Comparison of ENCODE assay signal across 18 cellular contexts in the genomic region with DNA sequence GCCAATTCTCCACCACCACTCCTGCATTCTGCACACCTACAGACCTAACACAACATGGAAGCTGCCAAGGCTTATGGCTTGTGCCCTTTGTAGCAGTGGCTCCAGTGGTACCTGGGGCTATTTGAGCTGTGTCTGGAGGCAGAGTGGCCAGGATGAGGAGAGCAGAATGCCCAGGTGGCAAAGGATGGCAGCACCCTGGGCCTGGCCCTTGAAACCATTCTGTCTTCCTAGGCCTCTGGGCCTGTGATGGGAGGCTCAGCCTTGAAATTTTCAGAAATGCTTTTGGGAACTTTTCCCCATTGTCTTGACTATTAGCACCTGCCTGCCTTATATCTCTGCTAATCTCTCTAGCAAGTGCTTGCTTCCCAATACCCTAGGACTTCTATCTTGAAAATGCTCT.
DNase-seq lines count a peak whose midpoint lies in the region; ATAC-seq and TF ChIP-seq lines count a peak whose summit lies in the region.
"Had no signal": no experiment of that assay in that cellular context is flagged by ENCODE, and none has a peak within 500 bp of the region (broad histone marks: within the 10 kb centered on the region; RNA-seq: fewer than 3 reads in every experiment).

No MANE protein-coding gene starts in this region.

- H3K4me1 Mint-ChIP-seq in GM23338: peaks cover 25% of the 10 kb centered on the region
- no peaks in the 10 kb centered on the region for H3K4me1 Mint-ChIP-seq in stimulated activated effector memory CD8-positive, alpha-beta T cell treated with anti-CD3 and anti-CD28 coated beads, Interleukin-12 subunit alpha, Interleukin-12 subunit beta, amount 100 ng/mL, for 72 hours
- H3K4me1 Mint-ChIP-seq: CD14-positive monocyte; CD4-positive, alpha-beta memory T cell; CD4-positive, CD25-positive, alpha-beta regulatory T cell; CD8-positive, alpha-beta memory T cell had no signal

- no peak overlapping the region for H2AFZ ChIP-seq in GM23338

- H3K27me3 Mint-ChIP-seq in GM23338 (ENCODE audit: insufficient read depth, low read depth, poor library complexity): no peaks in the 10 kb centered on the region
- H3K27me3 Mint-ChIP-seq: CD4-positive, alpha-beta memory T cell; CD8-positive, alpha-beta memory T cell had no signal

- POLR2A ChIA-PET in HEK293 (lab: Yijun Ruan, JAX): no interaction called here

- TF ChIP-seq CTCF in GM23338 (conservative IDR thresholded peaks at IDR 0.05; ENCODE audit: low read depth in 2 of 2): no peak
- TF ChIP-seq CTCF in HEK293 (tag by site-specific recombination; IDR thresholded peaks at IDR 0.05): no peak

- H3K27me3 ChIP-seq in GM23338 (ENCODE audit: insufficient read depth): no peaks in the 10 kb centered on the region
- H3K27me3 ChIP-seq: BE2C, BLaER1 had no signal

- DNase-seq in GM23338 (ENCODE audit: low spot score): no peak
- no peak for DNase-seq in stimulated activated effector memory CD8-positive, alpha-beta T cell treated with anti-CD3 and anti-CD28 coated beads, Interleukin-12 subunit alpha, Interleukin-12 subunit beta, amount 100 ng/mL, for 72 hours (ENCODE audit: low spot score in 2 of 2)
- no peak for DNase-seq in stimulated activated CD8-positive, alpha-beta memory T cell treated with anti-CD3 and anti-CD28 coated beads, Interleukin-4, amount 100 ng/mL, for 48 hours
- DNase-seq: 8988T; ACHN; BE2C; C1 segment of cervical spinal cord; CD4-positive, alpha-beta memory T cell; CD4-positive, CD25-positive, alpha-beta regulatory T cell; CD8-positive, alpha-beta memory T cell; COR-L47; DMS 273 treated with DMSO at 0.1 percent for 48 hours; DMS79 treated with DMSO at 0.1 percent for 48 hours; GF-D8 had no signal

- H3K4me2 ChIP-seq in GM23338: no peak overlapping the region
- H3K4me2 ChIP-seq: BLaER1 had no signal

- H3F3A ChIP-seq in GM23338 (replicated peaks; ENCODE audit: low read depth): no peaks in the 10 kb centered on the region

- H3K27ac ChIP-seq in GM23338 (ENCODE audit: low read depth) (no peak overlapping the region), HEK293 (ENCODE audit: extremely low read depth, low read depth, low read length) (no peak overlapping the region)
- H3K27ac ChIP-seq: BLaER1 had no signal

- 0 out of 2 replicates have a peak overlapping the region, but pooled peaks have one; percentile 30 for H3K27ac Mint-ChIP-seq in GM23338
- H3K27ac Mint-ChIP-seq in stimulated activated effector memory CD8-positive, alpha-beta T cell treated with anti-CD3 and anti-CD28 coated beads, Interleukin-12 subunit alpha, Interleukin-12 subunit beta, amount 100 ng/mL, for 72 hours: no peak overlapping the region
- H3K27ac Mint-ChIP-seq: CD14-positive monocyte; CD4-positive, alpha-beta memory T cell; CD4-positive, CD25-positive, alpha-beta regulatory T cell; CD8-positive, alpha-beta memory T cell had no signal

- H3K9me2 ChIP-seq in GM23338 (ENCODE audit: insufficient read depth): no peaks in the 10 kb centered on the region; the same call in 1 of the 2 replicates

- peaks cover 27% of the 10 kb centered on the region for H3K4me1 ChIP-seq in GM23338 (ENCODE audit: insufficient read depth)
- H3K4me1 ChIP-seq in HEK293 (ENCODE audit: control insufficient read depth, insufficient read depth, low read length): no peaks in the 10 kb centered on the region
- H3K4me1 ChIP-seq: BE2C had no signal

- CTCF ChIA-PET in HEK293 (lab: Yijun Ruan, JAX): no interaction called here

- H3K4me3 ChIP-seq in GM23338: no peak overlapping the region
- H3K4me3 ChIP-seq in HEK293 (ENCODE audit: low read depth, low read length): no peak overlapping the region
- H3K4me3 ChIP-seq: BLaER1 had no signal

- peaks cover 37% of the 10 kb centered on the region for H3K36me3 Mint-ChIP-seq in GM23338 (ENCODE audit: low read depth)
- no peaks in the 10 kb centered on the region for H3K36me3 Mint-ChIP-seq in stimulated activated effector memory CD8-positive, alpha-beta T cell treated with anti-CD3 and anti-CD28 coated beads, Interleukin-12 subunit alpha, Interleukin-12 subunit beta, amount 100 ng/mL, for 72 hours
- H3K36me3 Mint-ChIP-seq: CD14-positive monocyte; CD4-positive, alpha-beta memory T cell; CD4-positive, CD25-positive, alpha-beta regulatory T cell; CD8-positive, alpha-beta memory T cell had no signal

- no peaks in the 10 kb centered on the region for H3K9me3 ChIP-seq in HEK293 (ENCODE audit: control insufficient read depth, insufficient read depth, low read depth, low read length)
- H3K9me3 ChIP-seq: BE2C had no signal

- no peaks in the 10 kb centered on the region for H4K20me1 ChIP-seq in GM23338 (replicated peaks; ENCODE audit: insufficient read depth)
- H4K20me1 ChIP-seq: BLaER1 had no signal

- H3K9me3 Mint-ChIP-seq in GM23338: peaks cover 37% of the 10 kb centered on the region
- H3K9me3 Mint-ChIP-seq in stimulated activated effector memory CD8-positive, alpha-beta T cell treated with anti-CD3 and anti-CD28 coated beads, Interleukin-12 subunit alpha, Interleukin-12 subunit beta, amount 100 ng/mL, for 72 hours: no peaks in the 10 kb centered on the region

- peaks cover 16% of the 10 kb centered on the region; the same call in 1 of the 2 replicates for H3K36me3 ChIP-seq in GM23338 (ENCODE audit: insufficient read depth)
- no peaks in the 10 kb centered on the region for H3K36me3 ChIP-seq in HEK293 (ENCODE audit: control insufficient read depth in 2 of 2, insufficient read depth in 1 of 2, low read length in 2 of 2)
- H3K36me3 ChIP-seq: BE2C, BLaER1 had no signal

- no peak overlapping the region for H3K4me3 Mint-ChIP-seq in GM23338
- no peak overlapping the region for H3K4me3 Mint-ChIP-seq in stimulated activated effector memory CD8-positive, alpha-beta T cell treated with anti-CD3 and anti-CD28 coated beads, Interleukin-12 subunit alpha, Interleukin-12 subunit beta, amount 100 ng/mL, for 72 hours
- H3K4me3 Mint-ChIP-seq: CD14-positive monocyte; CD4-positive, alpha-beta memory T cell; CD4-positive, CD25-positive, alpha-beta regulatory T cell; CD8-positive, alpha-beta memory T cell had no signal

- no peak for ATAC-seq in GM23338
- peak; percentile 24 for ATAC-seq in stimulated activated effector memory CD8-positive, alpha-beta T cell treated with anti-CD3 and anti-CD28 coated beads, Interleukin-12 subunit alpha, Interleukin-12 subunit beta, amount 100 ng/mL, for 72 hours
- no peak for ATAC-seq in GM19395 (IDR thresholded peaks at IDR 0.05; ENCODE audit: unreplicated experiment)

- no peaks in the 10 kb centered on the region for H3K79me2 ChIP-seq in GM23338 (replicated peaks; ENCODE audit: insufficient read depth)

TF ChIP-seq in GM23338, 12 proteins besides CTCF, POLR2A, EP300 and RAD21:
- no peak for TF ChIP-seq NANOG (IDR thresholded peaks at IDR 0.05; ENCODE audit: borderline replicate concordance)
- TF ChIP-seq, protein P1, sequence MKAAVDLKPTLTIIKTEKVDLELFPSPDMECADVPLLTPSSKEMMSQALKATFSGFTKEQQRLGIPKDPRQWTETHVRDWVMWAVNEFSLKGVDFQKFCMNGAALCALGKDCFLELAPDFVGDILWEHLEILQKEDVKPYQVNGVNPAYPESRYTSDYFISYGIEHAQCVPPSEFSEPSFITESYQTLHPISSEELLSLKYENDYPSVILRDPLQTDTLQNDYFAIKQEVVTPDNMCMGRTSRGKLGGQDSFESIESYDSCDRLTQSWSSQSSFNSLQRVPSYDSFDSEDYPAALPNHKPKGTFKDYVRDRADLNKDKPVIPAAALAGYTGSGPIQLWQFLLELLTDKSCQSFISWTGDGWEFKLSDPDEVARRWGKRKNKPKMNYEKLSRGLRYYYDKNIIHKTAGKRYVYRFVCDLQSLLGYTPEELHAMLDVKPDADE (IDR thresholded peaks at IDR 0.05): no peak

TF ChIP-seq in HEK293, 187 proteins besides CTCF, POLR2A, EP300 and RAD21:
- TF ChIP-seq ZNF658 (tag by site-specific recombination; IDR thresholded peaks at IDR 0.05) (no peak), SETDB1 (IDR thresholded peaks at IDR 0.05; ENCODE audit: insufficient read length, low read length) (peak; percentile 27), ZNF585B (tag by site-specific recombination; IDR thresholded peaks at IDR 0.05) (peak; percentile 95), ZBTB8A (tag by site-specific recombination; IDR thresholded peaks at IDR 0.05) (no peak), TRIM28 (IDR thresholded peaks at IDR 0.05; ENCODE audit: borderline replicate concordance, low read length) (peak; percentile 51; the same call in 1 of the 2 replicates)
- TF ChIP-seq, protein P2, sequence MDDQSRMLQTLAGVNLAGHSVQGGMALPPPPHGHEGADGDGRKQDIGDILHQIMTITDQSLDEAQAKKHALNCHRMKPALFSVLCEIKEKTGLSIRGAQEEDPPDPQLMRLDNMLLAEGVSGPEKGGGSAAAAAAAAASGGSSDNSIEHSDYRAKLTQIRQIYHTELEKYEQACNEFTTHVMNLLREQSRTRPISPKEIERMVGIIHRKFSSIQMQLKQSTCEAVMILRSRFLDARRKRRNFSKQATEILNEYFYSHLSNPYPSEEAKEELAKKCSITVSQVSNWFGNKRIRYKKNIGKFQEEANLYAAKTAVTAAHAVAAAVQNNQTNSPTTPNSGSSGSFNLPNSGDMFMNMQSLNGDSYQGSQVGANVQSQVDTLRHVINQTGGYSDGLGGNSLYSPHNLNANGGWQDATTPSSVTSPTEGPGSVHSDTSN (CRISPR knock-in tag; IDR thresholded peaks at IDR 0.05): no peak
